In the genomic region with DNA sequence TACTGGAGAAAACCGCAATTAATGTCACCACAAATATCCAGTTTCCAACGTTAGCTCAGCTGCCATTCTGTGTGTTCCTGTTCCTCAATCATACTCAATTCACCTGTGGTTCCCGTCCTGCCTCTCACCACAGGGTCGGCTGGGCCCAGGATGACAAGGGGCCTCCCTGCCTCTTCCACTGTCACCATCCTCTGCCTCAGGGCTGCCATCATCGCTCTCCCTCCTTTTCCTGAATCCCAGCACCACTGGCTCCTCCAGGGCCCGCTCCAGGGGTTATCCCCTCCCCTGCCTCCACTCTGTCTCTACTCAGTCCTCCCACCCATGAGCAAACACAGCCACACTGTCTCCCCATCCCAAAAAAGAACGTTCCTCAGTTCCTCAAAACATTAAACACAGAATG, we compare ENCODE assay signal across 18 cellular contexts.
DNase-seq lines count a peak whose midpoint lies in the region; ATAC-seq and TF ChIP-seq lines count a peak whose summit lies in the region.
"Had no signal": no experiment of that assay in that cellular context is flagged by ENCODE, and none has a peak within 500 bp of the region (broad histone marks: within the 10 kb centered on the region; RNA-seq: fewer than 3 reads in every experiment).

No MANE protein-coding gene starts in this region.

- no peak for ATAC-seq in HG02610 (IDR thresholded peaks at IDR 0.05; ENCODE audit: unreplicated experiment)
- ATAC-seq: GM23338 had no signal

- H2BK15ac ChIP-seq in neuronal stem cell (ENCODE audit: low read length), result no peak overlapping the region

- no peak overlapping the region for H2BK5ac ChIP-seq in neuronal stem cell (ENCODE audit: low read length)

- no peak overlapping the region for H3K18ac ChIP-seq in neuronal stem cell (ENCODE audit: low read length)

- H4K8ac ChIP-seq in neuronal stem cell (ENCODE audit: low read depth, low read length), result no peak overlapping the region

- no peaks in the 10 kb centered on the region for H3K36me3 ChIP-seq in neuronal stem cell (replicated peaks in 1 of 2; ENCODE audit: control insufficient read depth in 2 of 2, insufficient read depth in 2 of 2, low read length in 2 of 2)
- H3K36me3 ChIP-seq: BLaER1, HAP-1 had no signal

- no peaks in the 10 kb centered on the region for H3K79me1 ChIP-seq in neuronal stem cell (ENCODE audit: low read depth, low read length)

- WGBS in neuronal stem cell (ENCODE audit: extremely low coverage in 2 of 2, insufficient read length in 2 of 2, insufficient replicate concordance in 1 of 2), 2 donors, result no CpG with 5 or more reads among the region's 7 CpGs

- no peak overlapping the region for H3K4ac ChIP-seq in neuronal stem cell (ENCODE audit: low read length)

- no peak overlapping the region for H2AFZ ChIP-seq in neuronal stem cell (ENCODE audit: low read length)
- H2AFZ ChIP-seq: GM23338 had no signal

- H3K4me2 ChIP-seq in neuronal stem cell (ENCODE audit: insufficient read depth, low read length, poor library complexity, severe bottlenecking), result no peak overlapping the region
- H3K4me2 ChIP-seq: BLaER1, GM23338 had no signal

- H2BK12ac ChIP-seq in neuronal stem cell (ENCODE audit: low read length), result no peak overlapping the region

- H3K4me3 ChIP-seq in neuronal stem cell (ENCODE audit: low read length in 2 of 2), result no peak overlapping the region
- H3K4me3 ChIP-seq: BLaER1, GM23338, HAP-1 had no signal

- peak overlapping the region; percentile 15; the same call in 1 of the 2 replicates for H3K27ac ChIP-seq in C4-2B
- H3K27ac ChIP-seq in neuronal stem cell (replicated peaks; ENCODE audit: low read length), result no peak overlapping the region
- H3K27ac ChIP-seq: BLaER1 had no signal

- H3K9me3 ChIP-seq in neuronal stem cell (replicated peaks in 1 of 2; ENCODE audit: control insufficient read depth in 2 of 2, insufficient read depth in 1 of 2, low read depth in 1 of 2, low read length in 2 of 2), result no peaks in the 10 kb centered on the region
- H3K9me3 ChIP-seq: BLaER1, HAP-1 had no signal

- no peak overlapping the region for H2AK5ac ChIP-seq in neuronal stem cell (ENCODE audit: low read depth, low read length)

- in situ Hi-C loops in KBM-7 (cut with MboI; ENCODE audit: low pct_unique_long_range_greater_than_20kb, low sequenced_read_pairs), result no loop called here

- H3K9ac ChIP-seq in neuronal stem cell (ENCODE audit: low read depth, low read length, poor library complexity), result no peak overlapping the region
- H3K9ac ChIP-seq: BLaER1 had no signal

- TF ChIP-seq CTCF in C4-2B (conservative IDR thresholded peaks at IDR 0.05), result no peak

- no peaks in the 10 kb centered on the region for H3K27me3 ChIP-seq in neuronal stem cell (ENCODE audit: control insufficient read depth in 3 of 3, insufficient read depth in 3 of 3, low read depth in 1 of 3, low read length in 3 of 3)
- H3K27me3 ChIP-seq: BLaER1 had no signal

- H4K91ac ChIP-seq in neuronal stem cell (ENCODE audit: low read depth, low read length, poor library complexity), result no peak overlapping the region

- DNase-seq in D341Med (ENCODE audit: low spot score) (peak; percentile 9), ecto neural progenitor cell (ENCODE audit: low spot score) (peak; percentile 19), neuronal stem cell (ENCODE audit: low spot score) (no peak), KBM-7 (no peak)
- no peak for DNase-seq in activated CD4-positive, alpha-beta T cell treated with anti-CD3 and anti-CD28 coated beads for 4 hours
- DNase-seq in stimulated activated CD4-positive, alpha-beta T cell treated with anti-CD3 and anti-CD28 coated beads, Interleukin-2, amount 100 ng/mL, for 24 hours, result no peak
- DNase-seq: Calu3; CD4-positive, alpha-beta T cell; CD8-positive, alpha-beta memory T cell; COR-L47; DMS 273 treated with DMSO at 0.1 percent for 48 hours; DND-41; HFFc6 had no signal

- H3K4me1 ChIP-seq in neuronal stem cell (ENCODE audit: control insufficient read depth in 2 of 2, insufficient read depth in 1 of 2, low read depth in 1 of 2, low read length in 2 of 2), result peaks cover 0 to 1% of the 10 kb centered on the region in 2 donors
- H3K4me1 ChIP-seq: BLaER1, HAP-1 had no signal

- peak overlapping the region; percentile 25 for H3K23ac ChIP-seq in neuronal stem cell (ENCODE audit: low read depth, low read length, poor library complexity)

- no peak overlapping the region for H2BK120ac ChIP-seq in neuronal stem cell (ENCODE audit: low read depth, low read length)

- no peak overlapping the region for H3K14ac ChIP-seq in neuronal stem cell (ENCODE audit: low read length)

Comparison
In these comparisons a context has a peak if more than half of its experiments do, and no peak if none do; other contexts are left out.
1. DNase-seq: peak in D341Med (single experiment) and ecto neural progenitor cell (single experiment); none in neuronal stem cell (single experiment), activated CD4-positive, alpha-beta T cell treated with anti-CD3 and anti-CD28 coated beads for 4 hours (0 of 2), stimulated activated CD4-positive, alpha-beta T cell treated with anti-CD3 and anti-CD28 coated beads, Interleukin-2, amount 100 ng/mL, for 24 hours (0 of 2) and KBM-7 (single experiment).